Comparison of ENCODE assay signal across 14 cellular contexts in genomic region chr20:35653893-35654292, GRCh38. TPM values are rescaled to one million over a fixed set of nuclear protein-coding genes. Genes with fewer than 3 reads are reported as not detected.
DNase-seq lines count a peak whose midpoint lies in the region; ATAC-seq, FAIRE-seq and TF ChIP-seq lines count a peak whose summit lies in the region.
"Had no signal": no experiment of that assay in that cellular context is flagged by ENCODE, and none has a peak within 500 bp of the region (broad histone marks: within the 10 kb centered on the region; RNA-seq: fewer than 3 reads in every experiment).

No MANE protein-coding gene starts in this region.

- CTCF ChIA-PET in HepG2 (lab: Yijun Ruan, JAX; ENCODE audit: low intra/inter-chr PET ratio, low total read pairs) (no interaction called here), Panc1 (lab: Charles Lee) (no interaction called here)
- CTCF ChIA-PET in activated CD4-positive, alpha-beta T cell treated with anti-CD3 and anti-CD28 coated beads, Interleukin-2, amount 10 ng/mL, durations not matched to agents 7 days and 5 days (lab: Charles Lee), result interaction anchor here (1.7 kb wide), 1 partner anchor 24 kb away, joined by 5 read pairs; no protein-coding TSS in a partner anchor

- TF ChIP-seq EP300 in HepG2 (IDR thresholded peaks at IDR 0.05; ENCODE audit: low read depth in 2 of 2, low read length in 2 of 2) (no peak), HepG2 (CRISPR knock-in tag; IDR thresholded peaks at IDR 0.05; ENCODE audit: borderline replicate concordance) (no peak)

- H3K27me3 ChIP-seq in HepG2 (ENCODE audit: control insufficient read depth in 1 of 2, insufficient read depth in 2 of 2, low read length in 2 of 2) (no peaks in the 10 kb centered on the region), right lobe of liver (no peaks in the 10 kb centered on the region), Panc1 (ENCODE audit: control insufficient read depth, insufficient read depth, low read length) (no peaks in the 10 kb centered on the region)
- H3K27me3 ChIP-seq: BLaER1 treated with 17β-estradiol and CSF1 and Interleukin-3, amounts not matched to agents 10 nM and 100 nM had no signal

- peaks cover 99% of the 10 kb centered on the region for H3K79me2 ChIP-seq in HepG2 (ENCODE audit: insufficient read depth, low read length)

- ATAC-seq in HepG2 (no peak), right lobe of liver (no peak), Panc1 (no peak), HG03280 (IDR thresholded peaks at IDR 0.05; ENCODE audit: unreplicated experiment) (no peak)

- no peak for TF ChIP-seq RAD21 in HepG2 (CRISPR knock-in tag; IDR thresholded peaks at IDR 0.05)

- H3K4me3 Mint-ChIP-seq in activated CD4-positive, alpha-beta T cell treated with anti-CD3 and anti-CD28 coated beads, Interleukin-2, amount 10 ng/mL, durations not matched to agents 7 days and 5 days, result no peak overlapping the region
- H3K4me3 Mint-ChIP-seq: CD4-positive, CD25-positive, alpha-beta regulatory T cell had no signal

- peaks cover 38% of the 10 kb centered on the region for H3K36me3 Mint-ChIP-seq in activated CD4-positive, alpha-beta T cell treated with anti-CD3 and anti-CD28 coated beads, Interleukin-2, amount 10 ng/mL, durations not matched to agents 7 days and 5 days (ENCODE audit: low read depth)

- in situ Hi-C loops in HepG2 (cut with HindIII; ENCODE audit: extremely low pct_ligation_motif_present, low pct_unique_long_range_greater_than_20kb), result no loop called here
- in situ Hi-C loops in Panc1 (cut with HindIII; ENCODE audit: low pct_unique_long_range_greater_than_20kb, low sequenced_read_pairs), result no loop called here

- WGBS in HepG2 (ENCODE audit: low lambda C conversion rate), result 97% methylated on average over 4 of the region's 4 CpGs
- WGBS in right lobe of liver (ENCODE audit: insufficient coverage, low coverage, low lambda C conversion rate, missing lambda C conversion rate), result 86% methylated on average over 4 of the region's 4 CpGs

- H4K20me1 ChIP-seq in HepG2 (ENCODE audit: insufficient read depth, low read length), result peaks cover 80% of the 10 kb centered on the region

- H3K4me1 Mint-ChIP-seq in activated CD4-positive, alpha-beta T cell treated with anti-CD3 and anti-CD28 coated beads, Interleukin-2, amount 10 ng/mL, durations not matched to agents 7 days and 5 days, result peaks cover 35% of the 10 kb centered on the region

- FAIRE-seq in HepG2 (lab: Jason Lieb, UNC), result no peak
- FAIRE-seq: GM12891, H54 had no signal

- intact Hi-C loops in HepG2 (cut with micrococcal nuclease; ENCODE audit: unreplicated experiment) (no loop called here), right lobe of liver (cut with DNase I) (no loop called here), Panc1 (cut with micrococcal nuclease; ENCODE audit: unreplicated experiment) (no loop called here)

- H3K4me2 ChIP-seq in HepG2 (ENCODE audit: low read depth, low read length), result no peak overlapping the region
- H3K4me2 ChIP-seq: BLaER1 treated with 17β-estradiol and CSF1 and Interleukin-3, amounts not matched to agents 10 nM and 100 nM had no signal

- H3K27ac ChIP-seq in HepG2 (ENCODE audit: extremely low read length, insufficient read depth, low read length) (no peak overlapping the region), right lobe of liver (no peak overlapping the region), Panc1 (ENCODE audit: low read length) (no peak overlapping the region)
- H3K27ac ChIP-seq: BLaER1 treated with 17β-estradiol and CSF1 and Interleukin-3, amounts not matched to agents 10 nM and 100 nM; GM23248 had no signal

- peaks cover 22% of the 10 kb centered on the region for H3K4me1 ChIP-seq in HepG2 (ENCODE audit: insufficient read depth, low read length)
- H3K4me1 ChIP-seq in right lobe of liver, result peaks cover 0 to 23% (median 4%) of the 10 kb centered on the region in 4 donors
- peaks cover 4% of the 10 kb centered on the region for H3K4me1 ChIP-seq in Panc1 (ENCODE audit: control insufficient read depth, insufficient read depth, low read length)

- TF ChIP-seq POLR2A in HepG2 (IDR thresholded peaks at IDR 0.05; ENCODE audit: insufficient read depth in 1 of 2, low read depth in 2 of 2, low read length in 2 of 2), result no peak
- TF ChIP-seq POLR2A in right lobe of liver (IDR thresholded peaks at IDR 0.05), result no peak

- H3K36me3 ChIP-seq in HepG2 (replicated peaks in 1 of 2; ENCODE audit: control insufficient read depth in 1 of 2, insufficient read depth in 2 of 2, low read length in 2 of 2), result peaks cover 26 to 59% of the 10 kb centered on the region in 2 experiments
- peaks cover 0 to 27% (median 3%) of the 10 kb centered on the region in 4 donors for H3K36me3 ChIP-seq in right lobe of liver
- peaks cover 22% of the 10 kb centered on the region for H3K36me3 ChIP-seq in Panc1 (ENCODE audit: control insufficient read depth, insufficient read depth, low read length)

- POLR2A ChIA-PET in HepG2 (lab: Yijun Ruan, JAX), result interaction anchor here (0.5 to 2.8 kb wide), 4 partner anchors 10 to 197 kb away, joined by 3 to 13 read pairs (median 6); partner anchors contain the start of genes CPNE1, RBM12 and RBM39
- POLR2A ChIA-PET in Panc1 (lab: Charles Lee), result no interaction called here
- POLR2A ChIA-PET in activated CD4-positive, alpha-beta T cell treated with anti-CD3 and anti-CD28 coated beads, Interleukin-2, amount 10 ng/mL, durations not matched to agents 7 days and 5 days (lab: Charles Lee), result no interaction called here

- BruUV-seq in HepG2 (replicated peaks; lab: Mats Ljungman, UMichigan) (TSS peak; percentile 10), Panc1 (replicated peaks; lab: Mats Ljungman, UMichigan) (TSS peak; percentile 3)

- no peaks in the 10 kb centered on the region for H3K9me3 Mint-ChIP-seq in activated CD4-positive, alpha-beta T cell treated with anti-CD3 and anti-CD28 coated beads, Interleukin-2, amount 10 ng/mL, durations not matched to agents 7 days and 5 days
- H3K9me3 Mint-ChIP-seq: CD4-positive, CD25-positive, alpha-beta regulatory T cell had no signal

- H3K9me3 ChIP-seq in HepG2 (ENCODE audit: low read length) (no peaks in the 10 kb centered on the region; the same call in 1 of the 2 replicates), right lobe of liver (no peaks in the 10 kb centered on the region), Panc1 (ENCODE audit: control insufficient read depth, insufficient read depth, low read depth, low read length) (no peaks in the 10 kb centered on the region)
- H3K9me3 ChIP-seq: BLaER1 treated with 17β-estradiol and CSF1 and Interleukin-3, amounts not matched to agents 10 nM and 100 nM had no signal

- H3K27ac Mint-ChIP-seq in activated CD4-positive, alpha-beta T cell treated with anti-CD3 and anti-CD28 coated beads, Interleukin-2, amount 10 ng/mL, durations not matched to agents 7 days and 5 days, result no peak overlapping the region
- H3K27ac Mint-ChIP-seq: CD4-positive, CD25-positive, alpha-beta regulatory T cell had no signal

- H3K4me3 ChIP-seq in HepG2 (replicated peaks in 1 of 3; ENCODE audit: insufficient read depth in 1 of 3, low read depth in 2 of 3, low read length in 3 of 3) (no peak overlapping the region), right lobe of liver (no peak overlapping the region), Panc1 (ENCODE audit: low read depth in 2 of 2, low read length in 2 of 2) (no peak overlapping the region)
- H3K4me3 ChIP-seq: BLaER1 treated with 17β-estradiol and CSF1 and Interleukin-3, amounts not matched to agents 10 nM and 100 nM; GM23248 had no signal

- DNase-seq in HepG2 (ENCODE audit: low spot score) (no peak), right lobe of liver (no peak), Panc1 (ENCODE audit: low read depth, low spot score) (no peak)
- DNase-seq in activated CD4-positive, alpha-beta T cell treated with anti-CD3 and anti-CD28 coated beads, Interleukin-2, amount 10 ng/mL, durations not matched to agents 7 days and 5 days, result no peak
- DNase-seq in activated CD4-positive, alpha-beta T cell treated with anti-CD3 and anti-CD28 coated beads for 1 hour, result no peak
- DNase-seq: 8988T; ACHN; CD4-positive, CD25-positive, alpha-beta regulatory T cell; DMS79; GM23248 had no signal

- TF ChIP-seq CTCF in HepG2 (CRISPR knock-in tag; IDR thresholded peaks at IDR 0.05) (no peak), right lobe of liver (IDR thresholded peaks at IDR 0.05) (no peak), Panc1 (IDR thresholded peaks at IDR 0.05) (no peak)

- H3K9ac ChIP-seq in HepG2 (ENCODE audit: insufficient read depth, low read depth, low read length), result no peak overlapping the region
- H3K9ac ChIP-seq: BLaER1 treated with 17β-estradiol and CSF1 and Interleukin-3, amounts not matched to agents 10 nM and 100 nM; GM23248 had no signal

- no peaks in the 10 kb centered on the region for H3K27me3 Mint-ChIP-seq in activated CD4-positive, alpha-beta T cell treated with anti-CD3 and anti-CD28 coated beads, Interleukin-2, amount 10 ng/mL, durations not matched to agents 7 days and 5 days
- H3K27me3 Mint-ChIP-seq: CD4-positive, CD25-positive, alpha-beta regulatory T cell had no signal

- H2AFZ ChIP-seq in HepG2 (ENCODE audit: low read length), result no peak overlapping the region
- H2AFZ ChIP-seq: GM23248 had no signal

RNA-seq across cellular contexts. Expression of gene CPNE1, which starts 10.8 kb away (rescaled TPM):
- total RNA-seq in HepG2 (2016; rRNA removed; fragmentation: Illumina TruSeq; extraction: Trizol) (431 and 439 TPM in 2 replicates), right lobe of liver (10 to 100 TPM; 35.5 to 72.0 (median 53.3) TPM), Panc1 (2021; ENCODE audit: unreplicated experiment) (217 TPM)
- total RNA-seq in HepG2 (2016; cell fraction: cytosol; rRNA removed; fragmentation: Illumina TruSeq; extraction: Trizol; ENCODE audit: low read depth), result 101 and 106 TPM in 2 replicates
- 375 and 428 TPM in 2 replicates for total RNA-seq in HepG2 (2016; cell fraction: insoluble cytoplasmic fraction; rRNA removed; fragmentation: Illumina TruSeq; extraction: Trizol)
- 226 and 229 TPM in 2 replicates for total RNA-seq in HepG2 (2016; cell fraction: membrane; rRNA removed; fragmentation: Illumina TruSeq; extraction: Trizol)
- 227 and 285 TPM in 2 replicates for total RNA-seq in HepG2 (2016; cell fraction: nucleus; rRNA removed; fragmentation: Illumina TruSeq; extraction: Trizol)
- 369 and 408 TPM in 2 replicates for polyA plus RNA-seq in HepG2 (2011; rRNA removed)
- 458 and 619 TPM in 2 replicates for polyA plus RNA-seq in HepG2 (2011; cell fraction: cytosol; rRNA removed)
- 810 and 933 TPM in 2 replicates for polyA plus RNA-seq in HepG2 (2011; cell fraction: nucleus; rRNA removed)
- polyA plus RNA-seq in HepG2 (2012), result 457 and 478 TPM in 2 replicates
- 121 and 137 TPM in 2 replicates for polyA plus RNA-seq in HepG2 (2016; cell fraction: cytosol; fragmentation: Illumina TruSeq; extraction: Trizol; ENCODE audit: low read depth)
- polyA plus RNA-seq in HepG2 (2016; cell fraction: insoluble cytoplasmic fraction; fragmentation: Illumina TruSeq; extraction: Trizol; ENCODE audit: low read depth), result 374 and 508 TPM in 2 replicates
- polyA plus RNA-seq in HepG2 (2016; cell fraction: membrane; fragmentation: Illumina TruSeq; extraction: Trizol; ENCODE audit: low read depth), result 213 and 247 TPM in 2 replicates
- 541 and 549 TPM in 2 replicates for polyA plus RNA-seq in HepG2 (2016; cell fraction: nucleus; fragmentation: Illumina TruSeq; extraction: Trizol; ENCODE audit: insufficient read depth, low read depth)
- 283 and 707 TPM in 2 replicates for polyA minus RNA-seq in HepG2 (2011; rRNA and poly(A)+ RNA removed; ENCODE audit: low replicate concordance)
- 243 and 283 TPM in 2 replicates for polyA minus RNA-seq in HepG2 (2011; cell fraction: cytosol; rRNA and poly(A)+ RNA removed)
- polyA minus RNA-seq in HepG2 (2011; cell fraction: nucleus; rRNA and poly(A)+ RNA removed), result 258 and 260 TPM in 2 replicates
- 273 TPM for polyA plus RNA-seq in Panc1 (2012; ENCODE audit: insufficient read length)
- total RNA-seq in activated CD4-positive, alpha-beta T cell treated with anti-CD3 and anti-CD28 coated beads, Interleukin-2, amount 10 ng/mL, durations not matched to agents 7 days and 5 days, result 100 to 1,000 TPM; 252 to 256 TPM

RNA-seq across cellular contexts. Expression of gene RBM12, which starts 10.8 kb away (rescaled TPM):
- 104 and 111 TPM in 2 replicates for total RNA-seq in HepG2 (2016; rRNA removed; fragmentation: Illumina TruSeq; extraction: Trizol)
- 14.8 and 16.3 TPM in 2 replicates for total RNA-seq in HepG2 (2016; cell fraction: cytosol; rRNA removed; fragmentation: Illumina TruSeq; extraction: Trizol; ENCODE audit: low read depth)
- total RNA-seq in HepG2 (2016; cell fraction: insoluble cytoplasmic fraction; rRNA removed; fragmentation: Illumina TruSeq; extraction: Trizol), result 99.0 and 104 TPM in 2 replicates
- total RNA-seq in HepG2 (2016; cell fraction: membrane; rRNA removed; fragmentation: Illumina TruSeq; extraction: Trizol), result 35.0 and 42.5 TPM in 2 replicates
- total RNA-seq in HepG2 (2016; cell fraction: nucleus; rRNA removed; fragmentation: Illumina TruSeq; extraction: Trizol), result 73.6 and 78.3 TPM in 2 replicates
- 84.9 and 97.9 TPM in 2 replicates for polyA plus RNA-seq in HepG2 (2011; rRNA removed)
- polyA plus RNA-seq in HepG2 (2011; cell fraction: cytosol; rRNA removed), result 68.6 and 77.9 TPM in 2 replicates
- 101 and 129 TPM in 2 replicates for polyA plus RNA-seq in HepG2 (2011; cell fraction: nucleus; rRNA removed)
- 41.4 and 42.7 TPM in 2 replicates for polyA plus RNA-seq in HepG2 (2012)
- 1.7 and 2.2 TPM in 2 replicates for polyA plus RNA-seq in HepG2 (2016; cell fraction: cytosol; fragmentation: Illumina TruSeq; extraction: Trizol; ENCODE audit: low read depth)
- 58.1 and 68.5 TPM in 2 replicates for polyA plus RNA-seq in HepG2 (2016; cell fraction: insoluble cytoplasmic fraction; fragmentation: Illumina TruSeq; extraction: Trizol; ENCODE audit: low read depth)
- polyA plus RNA-seq in HepG2 (2016; cell fraction: membrane; fragmentation: Illumina TruSeq; extraction: Trizol; ENCODE audit: low read depth), result 8.8 and 10.1 TPM in 2 replicates
- polyA plus RNA-seq in HepG2 (2016; cell fraction: nucleus; fragmentation: Illumina TruSeq; extraction: Trizol; ENCODE audit: insufficient read depth, low read depth), result 74.6 and 75.6 TPM in 2 replicates
- polyA minus RNA-seq in HepG2 (2011; rRNA and poly(A)+ RNA removed; ENCODE audit: low replicate concordance), result 373 and 464 TPM in 2 replicates
- polyA minus RNA-seq in HepG2 (2011; cell fraction: cytosol; rRNA and poly(A)+ RNA removed), result 67.4 and 80.5 TPM in 2 replicates
- 128 and 140 TPM in 2 replicates for polyA minus RNA-seq in HepG2 (2011; cell fraction: nucleus; rRNA and poly(A)+ RNA removed)
- 10 to 100 TPM; 13.3 to 32.8 (median 21.0) TPM for total RNA-seq in right lobe of liver
- 100 TPM for total RNA-seq in Panc1 (2021; ENCODE audit: unreplicated experiment)
- 45.0 TPM for polyA plus RNA-seq in Panc1 (2012; ENCODE audit: insufficient read length)
- 100 to 1,000 TPM; 121 to 127 TPM for total RNA-seq in activated CD4-positive, alpha-beta T cell treated with anti-CD3 and anti-CD28 coated beads, Interleukin-2, amount 10 ng/mL, durations not matched to agents 7 days and 5 days

RNA-seq across cellular contexts. Expression of gene SPAG4, which starts 38.3 kb away (rescaled TPM):
- total RNA-seq in HepG2 (2016; rRNA removed; fragmentation: Illumina TruSeq; extraction: Trizol), result 2.5 and 5.8 TPM in 2 replicates
- total RNA-seq in HepG2 (2016; cell fraction: cytosol; rRNA removed; fragmentation: Illumina TruSeq; extraction: Trizol; ENCODE audit: low read depth), result 2.5 and 4.4 TPM in 2 replicates
- 4.1 and 5.3 TPM in 2 replicates for total RNA-seq in HepG2 (2016; cell fraction: insoluble cytoplasmic fraction; rRNA removed; fragmentation: Illumina TruSeq; extraction: Trizol)
- 3.0 and 4.9 TPM in 2 replicates for total RNA-seq in HepG2 (2016; cell fraction: membrane; rRNA removed; fragmentation: Illumina TruSeq; extraction: Trizol)
- total RNA-seq in HepG2 (2016; cell fraction: nucleus; rRNA removed; fragmentation: Illumina TruSeq; extraction: Trizol), result 3.3 and 6.5 TPM in 2 replicates
- polyA plus RNA-seq in HepG2 (2011; rRNA removed), result 137 and 149 TPM in 2 replicates
- polyA plus RNA-seq in HepG2 (2011; cell fraction: cytosol; rRNA removed), result 115 and 170 TPM in 2 replicates
- polyA plus RNA-seq in HepG2 (2011; cell fraction: nucleus; rRNA removed), result 334 and 438 TPM in 2 replicates
- 64.5 and 105 TPM in 2 replicates for polyA plus RNA-seq in HepG2 (2012)
- polyA plus RNA-seq in HepG2 (2016; cell fraction: cytosol; fragmentation: Illumina TruSeq; extraction: Trizol; ENCODE audit: low read depth), result 3.0 and 3.3 TPM in 2 replicates
- polyA plus RNA-seq in HepG2 (2016; cell fraction: insoluble cytoplasmic fraction; fragmentation: Illumina TruSeq; extraction: Trizol; ENCODE audit: low read depth), result 2.3 and 4.7 TPM in 2 replicates
- polyA plus RNA-seq in HepG2 (2016; cell fraction: membrane; fragmentation: Illumina TruSeq; extraction: Trizol; ENCODE audit: low read depth), result 3.0 TPM in 2 replicates
- 9.7 and 14.0 TPM in 2 replicates for polyA plus RNA-seq in HepG2 (2016; cell fraction: nucleus; fragmentation: Illumina TruSeq; extraction: Trizol; ENCODE audit: insufficient read depth, low read depth)
- 2.7 and 72.2 TPM in 2 replicates for polyA minus RNA-seq in HepG2 (2011; rRNA and poly(A)+ RNA removed; ENCODE audit: low replicate concordance)
- 33.7 and 35.8 TPM in 2 replicates for polyA minus RNA-seq in HepG2 (2011; cell fraction: cytosol; rRNA and poly(A)+ RNA removed)
- 26.8 and 32.9 TPM in 2 replicates for polyA minus RNA-seq in HepG2 (2011; cell fraction: nucleus; rRNA and poly(A)+ RNA removed)
- total RNA-seq in right lobe of liver, result 10 to 100 TPM in 1 of 6 experiments, 1 to 10 TPM in 5; 1.7 to 13.8 (median 3.6) TPM
- total RNA-seq in Panc1 (2021; ENCODE audit: unreplicated experiment), result 17.6 TPM
- polyA plus RNA-seq in Panc1 (2012; ENCODE audit: insufficient read length), result 28.9 TPM
- total RNA-seq in activated CD4-positive, alpha-beta T cell treated with anti-CD3 and anti-CD28 coated beads, Interleukin-2, amount 10 ng/mL, durations not matched to agents 7 days and 5 days, result 1 to 10 TPM; 1.7 to 1.9 TPM

RNA-seq across cellular contexts. Expression of gene NFS1, which starts 45.3 kb away (rescaled TPM):
- total RNA-seq in HepG2 (2016; rRNA removed; fragmentation: Illumina TruSeq; extraction: Trizol) (88.1 and 94.4 TPM in 2 replicates), right lobe of liver (10 to 100 TPM; 30.9 to 63.7 (median 44.3) TPM), Panc1 (2021; ENCODE audit: unreplicated experiment) (44.9 TPM)
- total RNA-seq in HepG2 (2016; cell fraction: cytosol; rRNA removed; fragmentation: Illumina TruSeq; extraction: Trizol; ENCODE audit: low read depth), result 7.6 and 8.7 TPM in 2 replicates
- 82.1 and 92.4 TPM in 2 replicates for total RNA-seq in HepG2 (2016; cell fraction: insoluble cytoplasmic fraction; rRNA removed; fragmentation: Illumina TruSeq; extraction: Trizol)
- 25.4 and 28.4 TPM in 2 replicates for total RNA-seq in HepG2 (2016; cell fraction: membrane; rRNA removed; fragmentation: Illumina TruSeq; extraction: Trizol)
- 45.9 and 47.9 TPM in 2 replicates for total RNA-seq in HepG2 (2016; cell fraction: nucleus; rRNA removed; fragmentation: Illumina TruSeq; extraction: Trizol)
- 61.8 and 65.9 TPM in 2 replicates for polyA plus RNA-seq in HepG2 (2011; rRNA removed)
- polyA plus RNA-seq in HepG2 (2011; cell fraction: cytosol; rRNA removed), result 56.2 and 69.5 TPM in 2 replicates
- polyA plus RNA-seq in HepG2 (2011; cell fraction: nucleus; rRNA removed), result 70.7 and 72.8 TPM in 2 replicates
- polyA plus RNA-seq in HepG2 (2012), result 36.7 and 39.1 TPM in 2 replicates
- 6.5 and 6.6 TPM in 2 replicates for polyA plus RNA-seq in HepG2 (2016; cell fraction: cytosol; fragmentation: Illumina TruSeq; extraction: Trizol; ENCODE audit: low read depth)
- polyA plus RNA-seq in HepG2 (2016; cell fraction: insoluble cytoplasmic fraction; fragmentation: Illumina TruSeq; extraction: Trizol; ENCODE audit: low read depth), result 86.7 and 90.3 TPM in 2 replicates
- polyA plus RNA-seq in HepG2 (2016; cell fraction: membrane; fragmentation: Illumina TruSeq; extraction: Trizol; ENCODE audit: low read depth), result 16.6 and 16.9 TPM in 2 replicates
- 69.1 and 70.6 TPM in 2 replicates for polyA plus RNA-seq in HepG2 (2016; cell fraction: nucleus; fragmentation: Illumina TruSeq; extraction: Trizol; ENCODE audit: insufficient read depth, low read depth)
- polyA minus RNA-seq in HepG2 (2011; rRNA and poly(A)+ RNA removed; ENCODE audit: low replicate concordance), result 67.9 and 114 TPM in 2 replicates
- polyA minus RNA-seq in HepG2 (2011; cell fraction: cytosol; rRNA and poly(A)+ RNA removed), result 23.0 and 27.1 TPM in 2 replicates
- 20.9 and 23.7 TPM in 2 replicates for polyA minus RNA-seq in HepG2 (2011; cell fraction: nucleus; rRNA and poly(A)+ RNA removed)
- polyA plus RNA-seq in Panc1 (2012; ENCODE audit: insufficient read length), result 32.6 TPM
- total RNA-seq in activated CD4-positive, alpha-beta T cell treated with anti-CD3 and anti-CD28 coated beads, Interleukin-2, amount 10 ng/mL, durations not matched to agents 7 days and 5 days, result 10 to 100 TPM; 33.2 to 36.6 TPM

RNA-seq across cellular contexts. Expression of gene ROMO1, which starts 45.3 kb away (rescaled TPM):
- 636 and 726 TPM in 2 replicates for total RNA-seq in HepG2 (2016; rRNA removed; fragmentation: Illumina TruSeq; extraction: Trizol)
- 328 and 530 TPM in 2 replicates for total RNA-seq in HepG2 (2016; cell fraction: cytosol; rRNA removed; fragmentation: Illumina TruSeq; extraction: Trizol; ENCODE audit: low read depth)
- 687 and 846 TPM in 2 replicates for total RNA-seq in HepG2 (2016; cell fraction: insoluble cytoplasmic fraction; rRNA removed; fragmentation: Illumina TruSeq; extraction: Trizol)
- total RNA-seq in HepG2 (2016; cell fraction: membrane; rRNA removed; fragmentation: Illumina TruSeq; extraction: Trizol), result 460 and 632 TPM in 2 replicates
- 223 and 226 TPM in 2 replicates for total RNA-seq in HepG2 (2016; cell fraction: nucleus; rRNA removed; fragmentation: Illumina TruSeq; extraction: Trizol)
- polyA plus RNA-seq in HepG2 (2011; rRNA removed), result 688 and 755 TPM in 2 replicates
- 1,254 and 1,646 TPM in 2 replicates for polyA plus RNA-seq in HepG2 (2011; cell fraction: cytosol; rRNA removed)
- polyA plus RNA-seq in HepG2 (2011; cell fraction: nucleus; rRNA removed), result 503 and 546 TPM in 2 replicates
- polyA plus RNA-seq in HepG2 (2012), result 282 and 451 TPM in 2 replicates
- 292 and 453 TPM in 2 replicates for polyA plus RNA-seq in HepG2 (2016; cell fraction: cytosol; fragmentation: Illumina TruSeq; extraction: Trizol; ENCODE audit: low read depth)
- polyA plus RNA-seq in HepG2 (2016; cell fraction: insoluble cytoplasmic fraction; fragmentation: Illumina TruSeq; extraction: Trizol; ENCODE audit: low read depth), result 479 and 541 TPM in 2 replicates
- 317 and 387 TPM in 2 replicates for polyA plus RNA-seq in HepG2 (2016; cell fraction: membrane; fragmentation: Illumina TruSeq; extraction: Trizol; ENCODE audit: low read depth)
- polyA plus RNA-seq in HepG2 (2016; cell fraction: nucleus; fragmentation: Illumina TruSeq; extraction: Trizol; ENCODE audit: insufficient read depth, low read depth), result 282 and 344 TPM in 2 replicates
- polyA minus RNA-seq in HepG2 (2011; rRNA and poly(A)+ RNA removed; ENCODE audit: low replicate concordance), result 60.0 and 169 TPM in 2 replicates
- polyA minus RNA-seq in HepG2 (2011; cell fraction: cytosol; rRNA and poly(A)+ RNA removed), result 79.8 and 108 TPM in 2 replicates
- polyA minus RNA-seq in HepG2 (2011; cell fraction: nucleus; rRNA and poly(A)+ RNA removed), result 30.8 and 37.7 TPM in 2 replicates
- total RNA-seq in right lobe of liver, result 100 to 1,000 TPM in 2 of 6 experiments, 10 to 100 TPM in 4; 70.4 to 209 (median 84.8) TPM
- 319 TPM for total RNA-seq in Panc1 (2021; ENCODE audit: unreplicated experiment)
- polyA plus RNA-seq in Panc1 (2012; ENCODE audit: insufficient read length), result 767 TPM
- 100 to 1,000 TPM in 1 of 2 experiments, 10 to 100 TPM in 1; 55.0 to 103 TPM for total RNA-seq in activated CD4-positive, alpha-beta T cell treated with anti-CD3 and anti-CD28 coated beads, Interleukin-2, amount 10 ng/mL, durations not matched to agents 7 days and 5 days
